8 cellular contexts compared by ENCODE assay signal in the genomic region with DNA sequence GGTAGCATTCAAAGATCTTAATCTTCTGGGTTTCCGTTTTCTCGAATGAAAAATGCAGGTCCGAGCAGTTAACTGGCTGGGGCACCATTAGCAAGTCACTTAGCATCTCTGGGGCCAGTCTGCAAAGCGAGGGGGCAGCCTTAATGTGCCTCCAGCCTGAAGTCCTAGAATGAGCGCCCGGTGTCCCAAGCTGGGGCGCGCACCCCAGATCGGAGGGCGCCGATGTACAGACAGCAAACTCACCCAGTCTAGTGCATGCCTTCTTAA. TPM values are rescaled to one million over a fixed set of nuclear protein-coding genes. Genes with fewer than 3 reads are reported as not detected.
DNase-seq lines count a peak whose midpoint lies in the region; ATAC-seq, FAIRE-seq and TF ChIP-seq lines count a peak whose summit lies in the region.

TSS of gene PATL2 (minus strand) at position 235 of the 267 bp plus-strand sequence. CDS start 34,833 bp downstream, outside the sequence.

- no peaks in the 10 kb centered on the region for H3K4me1 ChIP-seq in HUES6 (ENCODE audit: control insufficient read depth, insufficient read depth, low read length)
- H3K4me1 ChIP-seq in mucosa of rectum (ENCODE audit: control insufficient read depth in 2 of 2, insufficient read depth in 2 of 2, low read length in 2 of 2) = peaks cover 36 to 57% of the 10 kb centered on the region in 2 donors

- H3K4me3 ChIP-seq in HUES6 (ENCODE audit: low read depth, low read length) (peak within 1 kb of the TSS; percentile 88), bronchial epithelial cell (ENCODE audit: low read depth, low read length) (peak within 1 kb of the TSS; percentile 87), mucosa of rectum (ENCODE audit: low read length in 2 of 2) (peak within 1 kb of the TSS; percentile 96 to 99)

- peaks cover 10% of the 10 kb centered on the region for H3K27me3 ChIP-seq in HUES6 (ENCODE audit: control insufficient read depth, insufficient read depth, low read length)
- H3K27me3 ChIP-seq in bronchial epithelial cell (ENCODE audit: control insufficient read depth, insufficient read depth, low read length) = no peaks in the 10 kb centered on the region
- no peaks in the 10 kb centered on the region for H3K27me3 ChIP-seq in mucosa of rectum (ENCODE audit: control insufficient read depth in 2 of 2, insufficient read depth in 2 of 2, low read length in 2 of 2)

- H3K36me3 ChIP-seq in HUES6 (ENCODE audit: control insufficient read depth, insufficient read depth, low read length) (peaks cover 10% of the 10 kb centered on the region), bronchial epithelial cell (ENCODE audit: control insufficient read depth, insufficient read depth, low read length) (peaks cover 6% of the 10 kb centered on the region), mucosa of rectum (ENCODE audit: control insufficient read depth in 2 of 2, insufficient read depth in 2 of 2, low read length in 2 of 2) (peaks cover 16 to 17% of the 10 kb centered on the region in 2 donors)

- H3K9ac ChIP-seq in HUES6 (ENCODE audit: low read length) = peak within 1 kb of the TSS; percentile 78
- peak within 1 kb of the TSS; percentile 100 for H3K9ac ChIP-seq in mucosa of rectum (ENCODE audit: low read depth in 1 of 2, low read length in 2 of 2)

- TF ChIP-seq CTCF in 22Rv1 (IDR thresholded peaks at IDR 0.05) (peak; percentile 13; the same call in 1 of the 2 replicates), bronchial epithelial cell (IDR thresholded peaks at IDR 0.05; ENCODE audit: insufficient read depth, low read length, severe bottlenecking) (no peak)

- no peak for FAIRE-seq in bronchial epithelial cell (lab: Jason Lieb, UNC)

- H3K9me3 ChIP-seq in HUES6 (ENCODE audit: control insufficient read depth, insufficient read depth, low read depth, low read length) (no peaks in the 10 kb centered on the region), mucosa of rectum (ENCODE audit: control insufficient read depth in 2 of 2, low read length in 2 of 2) (no peaks in the 10 kb centered on the region)

- ATAC-seq in HG02981 (IDR thresholded peaks at IDR 0.05; ENCODE audit: unreplicated experiment) = no peak

- DNase-seq in bronchial epithelial cell (ENCODE audit: low read depth) (no peak), NCI-H1105 treated with DMSO at 0.1 percent for 48 hours (lab: John Stamatoyannopoulos, UW) (no peak), NCI-H2107 (lab: John Stamatoyannopoulos, UW) (no peak), GM19238 (ENCODE audit: insufficient read length, low spot score) (no peak)

- H3K27ac ChIP-seq in 22Rv1 = peak within 1 kb of the TSS; percentile 76
- peak within 1 kb of the TSS; percentile 11; the same call in 1 of the 2 replicates for H3K27ac ChIP-seq in HUES6 (ENCODE audit: low read depth, low read length)
- peak within 1 kb of the TSS; percentile 100 for H3K27ac ChIP-seq in mucosa of rectum (ENCODE audit: low read depth in 2 of 2, low read length in 2 of 2)

RNA-seq across cellular contexts. Expression of gene PATL2, which starts in this region (rescaled TPM):
- 0.13 TPM in 1 of 2 replicates, not detected in the other for total RNA-seq in bronchial epithelial cell

Comparison
In these comparisons a context has a peak if more than half of its experiments do, and no peak if none do; other contexts are left out.
1. H3K27ac ChIP-seq: peak in every context shown above with its lines; median percentile 100 in mucosa of rectum; 76 in 22Rv1; 11 in HUES6.